In the genomic region with DNA sequence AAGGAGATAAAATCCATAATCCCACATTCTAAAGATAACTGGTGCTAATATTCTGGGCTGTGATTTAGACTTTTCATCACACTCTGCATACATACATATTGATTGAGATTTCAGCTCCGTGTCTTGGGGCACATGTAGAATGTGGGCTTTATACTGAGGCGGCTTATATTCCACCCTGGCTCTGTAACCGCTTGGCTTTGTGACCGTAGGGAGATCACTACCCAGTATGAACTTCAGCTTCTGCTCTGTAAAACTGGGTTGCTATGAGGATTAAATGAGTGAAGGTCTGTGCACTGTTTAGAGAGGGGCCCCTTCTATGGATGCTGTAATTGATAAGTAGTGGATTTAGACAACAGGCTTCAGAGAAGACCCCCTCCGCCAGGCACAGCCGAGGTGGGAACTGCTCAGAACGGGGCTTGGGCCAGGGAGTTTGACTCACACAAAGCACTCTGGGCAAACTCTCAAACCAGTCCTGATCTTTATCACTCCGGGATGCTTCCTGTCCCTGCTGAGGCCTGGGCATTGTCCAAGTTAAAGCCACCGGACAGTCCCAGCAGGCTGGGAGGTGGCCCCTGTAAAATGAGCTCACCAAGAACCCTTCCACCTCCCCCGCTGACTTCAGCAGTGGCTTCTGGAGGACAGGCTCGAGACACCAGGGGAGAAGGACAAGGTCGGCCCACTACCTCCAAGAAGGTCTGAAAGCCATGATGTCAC, we compare ENCODE assay signal across 11 cellular contexts. TPM values are rescaled to one million over a fixed set of nuclear protein-coding genes. Genes with fewer than 3 reads are reported as not detected.
DNase-seq lines count a peak whose midpoint lies in the region; ATAC-seq and TF ChIP-seq lines count a peak whose summit lies in the region.
"Had no signal": no experiment of that assay in that cellular context is flagged by ENCODE, and none has a peak within 500 bp of the region (broad histone marks: within the 10 kb centered on the region; RNA-seq: fewer than 3 reads in every experiment).

No MANE protein-coding gene starts in this region.

- peak overlapping the region; percentile 83 for H3K27ac Mint-ChIP-seq in chondrocyte (ENCODE audit: unreplicated experiment)
- H3K27ac Mint-ChIP-seq: activated T-helper 17 cell treated with anti-CD3 and anti-CD28 coated beads, Interleukin-2, amount 50 U/mL, for 72 hours; type B pancreatic cell had no signal

- H3K9me3 ChIP-seq in thyroid gland = no peaks in the 10 kb centered on the region

- H3K4me3 Mint-ChIP-seq in chondrocyte (ENCODE audit: unreplicated experiment) = no peak overlapping the region
- H3K4me3 Mint-ChIP-seq: activated T-helper 17 cell treated with anti-CD3 and anti-CD28 coated beads, Interleukin-2, amount 50 U/mL, for 72 hours; type B pancreatic cell had no signal

- intact Hi-C loops in thyroid gland (cut with DNase I) = no loop called here

- H3K27me3 Mint-ChIP-seq in chondrocyte (ENCODE audit: low read depth) = no peaks in the 10 kb centered on the region
- H3K27me3 Mint-ChIP-seq: activated T-helper 17 cell treated with anti-CD3 and anti-CD28 coated beads, Interleukin-2, amount 50 U/mL, for 72 hours; type B pancreatic cell had no signal

- H3K4me1 Mint-ChIP-seq in chondrocyte (ENCODE audit: low read depth) = peaks cover 48% of the 10 kb centered on the region
- H3K4me1 Mint-ChIP-seq: activated T-helper 17 cell treated with anti-CD3 and anti-CD28 coated beads, Interleukin-2, amount 50 U/mL, for 72 hours had no signal

- no peak for TF ChIP-seq CTCF in chondrocyte (IDR thresholded peaks at IDR 0.05)
- no peak for TF ChIP-seq CTCF in thyroid gland (IDR thresholded peaks at IDR 0.05)

- DNase-seq in HuH-7.5 (ENCODE audit: low spot score) (peak; percentile 28), chondrocyte (ENCODE audit: low spot score) (no peak), left lobe of liver (ENCODE audit: low spot score) (peak; percentile 66), thyroid gland (peak; percentile 36 to 48)
- DNase-seq in activated CD8-positive, alpha-beta memory T cell treated with anti-CD3 and anti-CD28 coated beads for 24 hours = no peak
- DNase-seq: SIG-M5 had no signal

- no peak overlapping the region for H3K4me3 ChIP-seq in thyroid gland (replicated peaks in 1 of 3)

- no peaks in the 10 kb centered on the region for H3K9me3 Mint-ChIP-seq in chondrocyte (ENCODE audit: low read depth)
- H3K9me3 Mint-ChIP-seq: activated T-helper 17 cell treated with anti-CD3 and anti-CD28 coated beads, Interleukin-2, amount 50 U/mL, for 72 hours; type B pancreatic cell had no signal

- WGBS in thyroid gland, 2 donors = 49 to 54% methylated on average over 11 to 12 of the region's 12 CpGs

- no peaks in the 10 kb centered on the region for H3K36me3 ChIP-seq in thyroid gland

- H3K27me3 ChIP-seq in thyroid gland = no peaks in the 10 kb centered on the region

- no peaks in the 10 kb centered on the region for H3K36me3 Mint-ChIP-seq in chondrocyte (ENCODE audit: low read depth)
- H3K36me3 Mint-ChIP-seq: type B pancreatic cell had no signal

- ATAC-seq in left lobe of liver (peak; percentile 74), GM19397 (IDR thresholded peaks at IDR 0.05; ENCODE audit: unreplicated experiment) (no peak), HG03175 (IDR thresholded peaks at IDR 0.05; ENCODE audit: unreplicated experiment) (no peak), GM21825 (IDR thresholded peaks at IDR 0.05; ENCODE audit: unreplicated experiment) (no peak)
- ATAC-seq: activated T-helper 17 cell treated with anti-CD3 and anti-CD28 coated beads, Interleukin-2, amount 50 U/mL, for 72 hours had no signal

- peaks cover 51 to 71% of the 10 kb centered on the region in 2 donors for H3K4me1 ChIP-seq in thyroid gland

- TF ChIP-seq POLR2A in thyroid gland (IDR thresholded peaks at IDR 0.05) = no peak

- peak overlapping the region; percentile 58 to 66 (median 66) for H3K27ac ChIP-seq in thyroid gland

RNA-seq across cellular contexts. Expression of gene KIAA1671, which starts 17.2 kb away (rescaled TPM):
- total RNA-seq in chondrocyte (27.5 to 36.6 TPM (median 28.5 TPM) in 3 replicates), left lobe of liver (38.9 TPM), thyroid gland (100 to 1,000 TPM in 1 of 4 donors, 10 to 100 TPM in 3; 63.2 to 111 (median 79.7) TPM)

RNA-seq across cellular contexts. Expression of gene LHFPL7, which starts 23.3 kb away (rescaled TPM):
- not detected in 3 replicates for total RNA-seq in chondrocyte
- not detected for total RNA-seq in left lobe of liver
- total RNA-seq in thyroid gland = not detected
- total RNA-seq: activated T-helper 17 cell treated with anti-CD3 and anti-CD28 coated beads, Interleukin-2, amount 50 U/mL, for 72 hours had no signal

Comparison
In these comparisons a context has a peak if more than half of its experiments do, and no peak if none do; other contexts are left out.
1. DNase-seq: peak in HuH-7.5 (single experiment), left lobe of liver (single experiment) and thyroid gland (2 of 2); none in chondrocyte (single experiment) and activated CD8-positive, alpha-beta memory T cell treated with anti-CD3 and anti-CD28 coated beads for 24 hours (single experiment).